18 cellular contexts compared by ENCODE assay signal in genomic region chr1:119816407-119816806, GRCh38. TPM values are rescaled to one million over a fixed set of nuclear protein-coding genes. Genes with fewer than 3 reads are reported as not detected.
DNase-seq lines count a peak whose midpoint lies in the region; ATAC-seq and TF ChIP-seq lines count a peak whose summit lies in the region.
"Had no signal": no experiment of that assay in that cellular context is flagged by ENCODE, and none has a peak within 500 bp of the region (broad histone marks: within the 10 kb centered on the region; RNA-seq: fewer than 3 reads in every experiment).

No MANE protein-coding gene starts in this region.

- H3K4me3 Mint-ChIP-seq in activated T-cell treated with anti-CD3 and anti-CD28 coated beads, Interleukin-2, amount 50 U/mL, for 72 hours, result no peak overlapping the region
- H3K4me3 Mint-ChIP-seq: activated CD4-positive, alpha-beta memory T cell treated with anti-CD3 and anti-CD28 coated beads for 36 hours; effector memory CD8-positive, alpha-beta T cell; H9 had no signal

- no peak overlapping the region for H3K27ac Mint-ChIP-seq in activated T-cell treated with anti-CD3 and anti-CD28 coated beads, Interleukin-2, amount 50 U/mL, for 72 hours
- H3K27ac Mint-ChIP-seq: activated CD4-positive, alpha-beta memory T cell treated with anti-CD3 and anti-CD28 coated beads for 36 hours; effector memory CD8-positive, alpha-beta T cell; H9; progenitor cell of endocrine pancreas had no signal

- no peak for ATAC-seq in left ventricle myocardium superior
- no peak for ATAC-seq in activated T-cell treated with anti-CD3 and anti-CD28 coated beads, Interleukin-2, amount 50 U/mL, for 72 hours (replicated peaks in 1 of 2)
- ATAC-seq: effector memory CD8-positive, alpha-beta T cell had no signal

- intact Hi-C loops in left ventricle myocardium superior (cut with micrococcal nuclease), result no loop called here

- H3K4me1 Mint-ChIP-seq in activated T-cell treated with anti-CD3 and anti-CD28 coated beads, Interleukin-2, amount 50 U/mL, for 72 hours (ENCODE audit: low read depth), result no peaks in the 10 kb centered on the region
- H3K4me1 Mint-ChIP-seq: H9 had no signal

- no peaks in the 10 kb centered on the region for H3K36me3 Mint-ChIP-seq in activated T-cell treated with anti-CD3 and anti-CD28 coated beads, Interleukin-2, amount 50 U/mL, for 72 hours (ENCODE audit: insufficient read depth in 2 of 2)
- H3K36me3 Mint-ChIP-seq: activated CD4-positive, alpha-beta memory T cell treated with anti-CD3 and anti-CD28 coated beads for 36 hours had no signal

- H3K9me3 Mint-ChIP-seq in activated T-cell treated with anti-CD3 and anti-CD28 coated beads, Interleukin-2, amount 50 U/mL, for 72 hours, result no peaks in the 10 kb centered on the region
- H3K9me3 Mint-ChIP-seq: activated CD4-positive, alpha-beta memory T cell treated with anti-CD3 and anti-CD28 coated beads for 36 hours; effector memory CD8-positive, alpha-beta T cell; H9 had no signal

- TF ChIP-seq CTCF in NB4 (IDR thresholded peaks at IDR 0.05; ENCODE audit: low read depth, low read length) (no peak), epithelial cell of proximal tubule (conservative IDR thresholded peaks at IDR 0.05; ENCODE audit: low read depth, low read length) (no peak)

- H3K4me3 ChIP-seq in NB4 (ENCODE audit: low read depth, low read length) (no peak overlapping the region), epithelial cell of proximal tubule (ENCODE audit: low read depth, low read length) (no peak overlapping the region)
- H3K4me3 ChIP-seq: MG63 had no signal

- peaks cover 9% of the 10 kb centered on the region for H3K27me3 Mint-ChIP-seq in activated T-cell treated with anti-CD3 and anti-CD28 coated beads, Interleukin-2, amount 50 U/mL, for 72 hours (ENCODE audit: low read depth)
- H3K27me3 Mint-ChIP-seq: progenitor cell of endocrine pancreas had no signal

- TF ChIP-seq POLR2A in NB4 (IDR thresholded peaks at IDR 0.05; ENCODE audit: extremely low read depth, insufficient read length), result no peak

- DNase-seq in Daoy (ENCODE audit: low read depth) (peak; percentile 46), NB4 (ENCODE audit: low read depth) (peak; percentile 4), epithelial cell of proximal tubule (ENCODE audit: low read depth) (peak; percentile 39), renal cortical epithelial cell (ENCODE audit: low read depth) (peak; percentile 83), MV-4-11 (lab: John Stamatoyannopoulos, UW) (no peak), left ventricle myocardium superior (no peak), T1000 (lab: John Stamatoyannopoulos, UW) (no peak)
- no peak for DNase-seq in activated T-cell treated with anti-CD3 and anti-CD28 coated beads, Interleukin-2, amount 50 U/mL, for 72 hours
- DNase-seq: activated CD4-positive, alpha-beta memory T cell treated with anti-CD3 and anti-CD28 coated beads for 36 hours; activated effector memory CD4-positive, alpha-beta T cell treated with Interleukin-2 at 50 U/mL for 16 hours; BE2C; effector memory CD8-positive, alpha-beta T cell; H9; MG63; NCI-H82 had no signal

RNA-seq across cellular contexts. Expression of gene REG4, which starts 5.1 kb away (rescaled TPM):
- total RNA-seq in Daoy (2014; rRNA removed; shearing (Covaris generic)), result not detected in 2 replicates
- total RNA-seq in epithelial cell of proximal tubule (not detected in 2 replicates), renal cortical epithelial cell (not detected in 2 replicates), left ventricle myocardium superior (not detected)
- total RNA-seq in activated T-cell treated with anti-CD3 and anti-CD28 coated beads, Interleukin-2, amount 50 U/mL, for 72 hours, result 1 to 10 TPM; 4.9 to 5.8 TPM
- total RNA-seq: activated CD4-positive, alpha-beta memory T cell treated with anti-CD3 and anti-CD28 coated beads for 36 hours; frontal cortex; H9; subcutaneous adipose tissue had no signal

RNA-seq across cellular contexts. Expression of gene HMGCS2, which starts 47.7 kb away (rescaled TPM):
- total RNA-seq in Daoy (2014; rRNA removed; shearing (Covaris generic)), result not detected in 2 replicates
- total RNA-seq in epithelial cell of proximal tubule (not detected in 2 replicates), renal cortical epithelial cell (not detected in 2 replicates), left ventricle myocardium superior (149 TPM)
- not detected for total RNA-seq in activated T-cell treated with anti-CD3 and anti-CD28 coated beads, Interleukin-2, amount 50 U/mL, for 72 hours
- total RNA-seq: activated CD4-positive, alpha-beta memory T cell treated with anti-CD3 and anti-CD28 coated beads for 36 hours; frontal cortex; H9 had no signal

Comparison
In these comparisons a context has a peak if more than half of its experiments do, and no peak if none do; other contexts are left out.
1. DNase-seq: peak in Daoy (single experiment), NB4 (single experiment), epithelial cell of proximal tubule (single experiment) and renal cortical epithelial cell (single experiment); none in MV-4-11 (single experiment), left ventricle myocardium superior (single experiment), T1000 (single experiment) and activated T-cell treated with anti-CD3 and anti-CD28 coated beads, Interleukin-2, amount 50 U/mL, for 72 hours (0 of 2).
2. RNA of gene HMGCS2, which starts 47.7 kb away (total RNA-seq): 149 TPM in left ventricle myocardium superior (single experiment); not detected in Daoy, not detected in epithelial cell of proximal tubule, not detected in renal cortical epithelial cell and not detected in activated T-cell treated with anti-CD3 and anti-CD28 coated beads, Interleukin-2, amount 50 U/mL, for 72 hours; every median in the first group is over 100 times any median in the second.